In the genomic region with DNA sequence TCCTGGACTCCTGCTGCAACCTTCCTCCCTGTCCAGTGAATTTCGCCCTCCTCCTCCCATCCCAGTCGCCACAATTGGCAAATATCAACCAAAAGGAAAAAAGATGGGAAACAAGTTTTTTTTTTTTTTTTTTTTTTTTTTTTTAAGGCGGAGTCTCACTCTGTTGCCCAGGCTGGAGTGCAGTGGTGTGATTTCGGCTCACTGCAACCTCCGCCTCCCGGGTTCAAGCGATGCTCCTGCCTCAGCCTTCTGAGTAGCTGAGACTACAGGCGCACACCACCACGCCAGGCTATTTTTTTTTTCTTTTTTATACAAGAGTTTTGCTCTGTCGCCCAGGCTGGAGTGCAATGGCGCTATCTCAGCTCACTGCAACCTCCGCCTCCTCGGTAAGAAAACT, we compare ENCODE assay signal across 8 cellular contexts. TPM values are rescaled to one million over a fixed set of nuclear protein-coding genes. Genes with fewer than 3 reads are reported as not detected.
DNase-seq lines count a peak whose midpoint lies in the region; ATAC-seq, FAIRE-seq and TF ChIP-seq lines count a peak whose summit lies in the region.
"Not testable (repeated sequence)": the region's sequence is repeated elsewhere in the genome, so short reads cannot be mapped to it uniquely, and the experiment has no call there.

No MANE protein-coding gene starts in this region.

- not testable (repeated sequence) for H2BK120ac ChIP-seq in mesenchymal stem cell (ENCODE audit: low read depth, low read length)

- not testable (repeated sequence) for H3K9ac ChIP-seq in HUES64 (ENCODE audit: low read depth, low read length)
- H3K9ac ChIP-seq in astrocyte (ENCODE audit: low read length) (peak overlapping the region; percentile 49), mesenchymal stem cell (ENCODE audit: low read length) (peak overlapping the region; percentile 40), subcutaneous abdominal adipose tissue (ENCODE audit: low read length in 5 of 5) (peak overlapping the region in 1 of 5 donors; percentile 47)

- H4K20me1 ChIP-seq in astrocyte (ENCODE audit: insufficient read depth, low read length) = not testable (repeated sequence)

- H3K27ac ChIP-seq in HUES64 (ENCODE audit: low read depth, low read length); astrocyte (ENCODE audit: low read depth, low read length); mesenchymal stem cell (ENCODE audit: low read length, poor library complexity, severe bottlenecking); ovary; subcutaneous abdominal adipose tissue (ENCODE audit: low read depth, low read length): not testable (repeated sequence)

- not testable (repeated sequence) for H3K18ac ChIP-seq in mesenchymal stem cell (ENCODE audit: low read depth in 1 of 2, low read length in 2 of 2)

- not testable (repeated sequence) for H3K4ac ChIP-seq in mesenchymal stem cell (ENCODE audit: low read depth in 1 of 2, low read length in 2 of 2)

- H2BK5ac ChIP-seq in mesenchymal stem cell (ENCODE audit: low read depth, low read length, poor library complexity, severe bottlenecking) = not testable (repeated sequence)

- H3K14ac ChIP-seq in mesenchymal stem cell (ENCODE audit: low read length in 2 of 2) = not testable (repeated sequence)

- H3K36me3 Mint-ChIP-seq in CD14-positive monocyte = peaks cover 35 to 54% of the 10 kb centered on the region in 2 donors
- peaks cover 34% of the 10 kb centered on the region for H3K36me3 Mint-ChIP-seq in WTC11
- peaks cover 14% of the 10 kb centered on the region for H3K36me3 Mint-ChIP-seq in astrocyte (ENCODE audit: low read depth, unreplicated experiment)

- TF ChIP-seq CTCF in CD14-positive monocyte (IDR thresholded peaks at IDR 0.05); WTC11 (IDR thresholded peaks at IDR 0.05); astrocyte (IDR thresholded peaks at IDR 0.05; ENCODE audit: insufficient read depth, low read depth, low read length); epithelial cell of proximal tubule (conservative IDR thresholded peaks at IDR 0.05; ENCODE audit: low read depth, low read length); ovary (IDR thresholded peaks at IDR 0.05): not testable (repeated sequence)

- H3K36me3 ChIP-seq in HUES64 (ENCODE audit: insufficient read depth, low read length) (peaks cover 44% of the 10 kb centered on the region), mesenchymal stem cell (ENCODE audit: control insufficient read depth in 1 of 2, insufficient read depth in 2 of 2, low read depth in 1 of 2, low read length in 2 of 2) (peaks cover 28 to 32% of the 10 kb centered on the region in 2 experiments), subcutaneous abdominal adipose tissue (ENCODE audit: control insufficient read depth in 5 of 5, insufficient read depth in 5 of 5, low read length in 5 of 5) (peaks cover 0 to 34% (median 26%) of the 10 kb centered on the region in 5 donors)
- H3K36me3 ChIP-seq in astrocyte (ENCODE audit: insufficient read depth, low read length); ovary: not testable (repeated sequence)

- CTCF ChIA-PET in WTC11 (lab: Charles Lee) = interaction anchor here (0.6 to 4.2 kb wide), 15 partner anchors 11 to 205 kb away, joined by 3 to 29 read pairs (median 3); partner anchors contain the start of genes GGA1, NOL12 and PDXP

- H3K4me2 ChIP-seq in astrocyte (ENCODE audit: low read length) (peak overlapping the region; percentile 92), mesenchymal stem cell (ENCODE audit: low read length, poor library complexity, severe bottlenecking) (peak overlapping the region; percentile 61)

- not testable (repeated sequence) for DNase-seq in CD14-positive monocyte (ENCODE audit: low spot score); WTC11 (ENCODE audit: low spot score); astrocyte (ENCODE audit: low read depth); epithelial cell of proximal tubule (ENCODE audit: low read depth); mesenchymal stem cell; ovary

- not testable (repeated sequence) for H3K79me1 ChIP-seq in mesenchymal stem cell (replicated peaks; ENCODE audit: low read length, poor library complexity, severe bottlenecking)

- not testable (repeated sequence) for H3K9me3 ChIP-seq in HUES64 (ENCODE audit: insufficient read depth, low read depth, low read length); astrocyte (ENCODE audit: insufficient read depth, low read depth, low read length); mesenchymal stem cell (ENCODE audit: control insufficient read depth, low read length); ovary; subcutaneous abdominal adipose tissue (ENCODE audit: control insufficient read depth in 5 of 5, low read length in 5 of 5)

- FAIRE-seq in astrocyte (lab: Jason Lieb, UNC) = not testable (repeated sequence)

- POLR2A ChIA-PET in WTC11 (lab: Charles Lee) = interaction anchor here (1.7 to 1.8 kb wide), 2 partner anchors 38 to 45 kb away, joined by 6 to 7 read pairs; partner anchors contain the start of gene PDXP

- H2AFZ ChIP-seq in astrocyte (ENCODE audit: low read depth, low read length); mesenchymal stem cell (ENCODE audit: low read depth, low read length): not testable (repeated sequence)

- intact Hi-C loops in CD14-positive monocyte (cut with micrococcal nuclease) = loop anchor here in 1 of 2 donors (5.0 kb wide), 1 partner anchor 51 kb away; no protein-coding TSS in a partner anchor
- intact Hi-C loops in ovary (cut with DNase I) = not testable (repeated sequence)

- WGBS in HUES64 = 48% methylated on average over 13 of the region's 13 CpGs
- 48% methylated on average over 11 of the region's 13 CpGs for WGBS in mesenchymal stem cell
- 15 to 22% (median 22%) methylated on average over 13 of the region's 13 CpGs for WGBS in ovary, 3 donors

- H2BK12ac ChIP-seq in mesenchymal stem cell (ENCODE audit: low read length in 2 of 2) = not testable (repeated sequence)

- not testable (repeated sequence) for H3K27me3 ChIP-seq in HUES64 (ENCODE audit: insufficient read depth, low read length); astrocyte (ENCODE audit: insufficient read depth, low read length); mesenchymal stem cell (ENCODE audit: control insufficient read depth in 1 of 2, insufficient read depth in 1 of 2, low read length in 2 of 2); ovary; subcutaneous abdominal adipose tissue (ENCODE audit: control insufficient read depth in 5 of 5, insufficient read depth in 4 of 5, low read length in 5 of 5)

- not testable (repeated sequence) for H2AK5ac ChIP-seq in mesenchymal stem cell (ENCODE audit: low read length, severe bottlenecking)

- H3K4me3 Mint-ChIP-seq in CD14-positive monocyte = peak overlapping the region; percentile 40 to 88
- peak overlapping the region; percentile 96 for H3K4me3 Mint-ChIP-seq in WTC11
- peak overlapping the region; percentile 92 for H3K4me3 Mint-ChIP-seq in astrocyte (ENCODE audit: unreplicated experiment)

- not testable (repeated sequence) for TF ChIP-seq EP300 in ovary (IDR thresholded peaks at IDR 0.05)

- not testable (repeated sequence) for H3K79me2 ChIP-seq in astrocyte (ENCODE audit: insufficient read depth, low read length)

- H2BK15ac ChIP-seq in mesenchymal stem cell (ENCODE audit: low read depth, poor library complexity, severe bottlenecking) = not testable (repeated sequence)

- not testable (repeated sequence) for H3K27me3 Mint-ChIP-seq in CD14-positive monocyte (ENCODE audit: low read depth in 3 of 3); WTC11 (ENCODE audit: low read depth); astrocyte (ENCODE audit: low read depth, unreplicated experiment)

- H3K23ac ChIP-seq in mesenchymal stem cell (ENCODE audit: low read length in 2 of 2) = not testable (repeated sequence)

- peak overlapping the region in 3 of 7 donors; percentile 46 to 64 (median 60) for H3K27ac Mint-ChIP-seq in CD14-positive monocyte
- peak overlapping the region; percentile 91 for H3K27ac Mint-ChIP-seq in WTC11
- H3K27ac Mint-ChIP-seq in astrocyte (ENCODE audit: unreplicated experiment) = not testable (repeated sequence)

- not testable (repeated sequence) for H3K4me1 ChIP-seq in HUES64 (ENCODE audit: insufficient read depth, low read length); astrocyte (ENCODE audit: insufficient read depth, low read length); mesenchymal stem cell (ENCODE audit: control insufficient read depth, insufficient read depth, low read depth, low read length); ovary (ENCODE audit: insufficient read depth)
- H3K4me1 ChIP-seq in subcutaneous abdominal adipose tissue (ENCODE audit: control insufficient read depth in 5 of 5, insufficient read depth in 5 of 5, low read length in 5 of 5) = peaks cover 0 to 15% (median 13%) of the 10 kb centered on the region in 5 donors

- not testable (repeated sequence) for H3K9me3 Mint-ChIP-seq in CD14-positive monocyte; WTC11; astrocyte (ENCODE audit: unreplicated experiment)

- H3K4me3 ChIP-seq in HUES64 (ENCODE audit: low read length) (peak overlapping the region; percentile 75), astrocyte (ENCODE audit: insufficient read depth, low read depth, low read length) (peak overlapping the region; percentile 49), epithelial cell of proximal tubule (ENCODE audit: low read depth, low read length) (peak overlapping the region; percentile 40), mesenchymal stem cell (ENCODE audit: insufficient read depth in 1 of 2, low read depth in 1 of 2, low read length in 2 of 2) (peak overlapping the region in 1 of 2 experiments; percentile 53), ovary (peak overlapping the region; percentile 9), subcutaneous abdominal adipose tissue (ENCODE audit: low read depth in 1 of 5, low read length in 5 of 5) (peak overlapping the region in 3 of 5 donors; percentile 2 to 48 (median 41))

- not testable (repeated sequence) for H4K8ac ChIP-seq in mesenchymal stem cell (ENCODE audit: low read length)

- H4K91ac ChIP-seq in mesenchymal stem cell (ENCODE audit: low read length) = not testable (repeated sequence)

- H3K4me1 Mint-ChIP-seq in CD14-positive monocyte = peaks cover 27% of the 10 kb centered on the region
- H3K4me1 Mint-ChIP-seq in WTC11 = peaks cover 11% of the 10 kb centered on the region
- not testable (repeated sequence) for H3K4me1 Mint-ChIP-seq in astrocyte (ENCODE audit: low read depth, unreplicated experiment)

- ATAC-seq in WTC11 = not testable (repeated sequence)

- TF ChIP-seq POLR2A in ovary (IDR thresholded peaks at IDR 0.05) = not testable (repeated sequence)

RNA-seq across cellular contexts. Expression of gene TRIOBP, which starts 0.6 kb away (rescaled TPM):
- polyA plus RNA-seq in CD14-positive monocyte = 10 to 100 TPM; 43.0 to 46.6 TPM
- polyA plus RNA-seq in HUES64 (2013, experiment 1 of 2) = 31.9 TPM
- polyA plus RNA-seq in HUES64 (2013, experiment 2 of 2) = 39.7 TPM
- 54.0 to 58.9 TPM (median 56.8 TPM) in 3 replicates for total RNA-seq in WTC11 (2021)
- total RNA-seq in astrocyte = 40.6 and 41.5 TPM in 2 replicates
- total RNA-seq in epithelial cell of proximal tubule = 75.1 and 82.2 TPM in 2 replicates
- 67.0 TPM for polyA plus RNA-seq in mesenchymal stem cell (2013, experiment 1 of 2)
- 64.8 TPM for polyA plus RNA-seq in mesenchymal stem cell (2013, experiment 2 of 2)
- total RNA-seq in ovary = 100 to 1,000 TPM in 2 of 7 donors, 10 to 100 TPM in 5; 54.6 to 175 (median 88.7) TPM
- polyA plus RNA-seq in ovary = 10 to 100 TPM; 19.5 to 69.5 TPM

RNA-seq across cellular contexts. Expression of gene NOL12, which starts 10.1 kb away (rescaled TPM):
- 10 to 100 TPM; 47.3 to 49.2 TPM for polyA plus RNA-seq in CD14-positive monocyte
- 26.8 TPM for polyA plus RNA-seq in HUES64 (2013, experiment 1 of 2)
- 27.2 TPM for polyA plus RNA-seq in HUES64 (2013, experiment 2 of 2)
- 20.3 to 24.9 TPM (median 22.0 TPM) in 3 replicates for total RNA-seq in WTC11 (2021)
- total RNA-seq in astrocyte = 17.9 and 18.1 TPM in 2 replicates
- 18.2 and 47.9 TPM in 2 replicates for total RNA-seq in epithelial cell of proximal tubule
- polyA plus RNA-seq in mesenchymal stem cell (2013, experiment 1 of 2) = 14.9 TPM
- 13.9 TPM for polyA plus RNA-seq in mesenchymal stem cell (2013, experiment 2 of 2)
- 10 to 100 TPM; 11.9 to 36.0 (median 20.3) TPM for total RNA-seq in ovary
- polyA plus RNA-seq in ovary = 10 to 100 TPM in 1 of 2 donors, 1 to 10 TPM in 1; 7.6 to 19.3 TPM

RNA-seq across cellular contexts. Expression of gene LGALS1, which starts 20.8 kb away (rescaled TPM):
- polyA plus RNA-seq in CD14-positive monocyte (1,000 to 10,000 TPM; 1,719 to 1,844 TPM), ovary (1,000 to 10,000 TPM in 1 of 2 donors, 100 to 1,000 TPM in 1; 331 to 1,399 TPM)
- 39.5 TPM for polyA plus RNA-seq in HUES64 (2013, experiment 1 of 2)
- 56.4 TPM for polyA plus RNA-seq in HUES64 (2013, experiment 2 of 2)
- total RNA-seq in WTC11 (2021) (17.3 to 23.5 TPM (median 19.2 TPM) in 3 replicates), astrocyte (240 and 260 TPM in 2 replicates), epithelial cell of proximal tubule (1,711 and 1,833 TPM in 2 replicates), ovary (1,000 to 10,000 TPM in 5 of 7 donors, 100 to 1,000 TPM in 2; 819 to 1,819 (median 1,125) TPM)
- 4,707 TPM for polyA plus RNA-seq in mesenchymal stem cell (2013, experiment 1 of 2)
- polyA plus RNA-seq in mesenchymal stem cell (2013, experiment 2 of 2) = 4,802 TPM

RNA-seq across cellular contexts. Expression of gene PDXP, which starts 37.7 kb away (rescaled TPM):
- 1 to 10 TPM; 1.0 to 4.3 TPM for polyA plus RNA-seq in CD14-positive monocyte
- polyA plus RNA-seq in HUES64 (2013, experiment 1 of 2) = 34.5 TPM
- 38.5 TPM for polyA plus RNA-seq in HUES64 (2013, experiment 2 of 2)
- 36.1 to 42.5 TPM (median 42.3 TPM) in 3 replicates for total RNA-seq in WTC11 (2021)
- 18.9 and 22.4 TPM in 2 replicates for total RNA-seq in astrocyte
- total RNA-seq in epithelial cell of proximal tubule = 21.0 and 42.3 TPM in 2 replicates
- 7.5 TPM for polyA plus RNA-seq in mesenchymal stem cell (2013, experiment 1 of 2)
- polyA plus RNA-seq in mesenchymal stem cell (2013, experiment 2 of 2) = 6.7 TPM
- 10 to 100 TPM in 6 of 7 donors, 1 to 10 TPM in 1; 9.1 to 15.9 (median 12.7) TPM for total RNA-seq in ovary
- 10 to 100 TPM in 1 of 2 donors, 1 to 10 TPM in 1; 8.1 to 13.3 TPM for polyA plus RNA-seq in ovary

RNA-seq across cellular contexts. Expression of gene SH3BP1, which starts 56.8 kb away (rescaled TPM):
- polyA plus RNA-seq in CD14-positive monocyte = 10 to 100 TPM; 20.0 TPM
- 21.7 TPM for polyA plus RNA-seq in HUES64 (2013, experiment 1 of 2)
- 30.1 TPM for polyA plus RNA-seq in HUES64 (2013, experiment 2 of 2)
- total RNA-seq in WTC11 (2021) = 35.4 to 39.4 TPM (median 36.6 TPM) in 3 replicates
- total RNA-seq in astrocyte = 26.5 and 31.6 TPM in 2 replicates
- total RNA-seq in epithelial cell of proximal tubule = 15.1 and 25.0 TPM in 2 replicates
- 15.4 TPM for polyA plus RNA-seq in mesenchymal stem cell (2013, experiment 1 of 2)
- 15.0 TPM for polyA plus RNA-seq in mesenchymal stem cell (2013, experiment 2 of 2)
- total RNA-seq in ovary = 10 to 100 TPM in 4 of 7 donors, 1 to 10 TPM in 3; 2.0 to 13.3 (median 10.9) TPM
- 1 to 10 TPM; 4.5 to 5.5 TPM for polyA plus RNA-seq in ovary
